Comparison of ENCODE assay signal across 1 cellular context in the genomic region with DNA sequence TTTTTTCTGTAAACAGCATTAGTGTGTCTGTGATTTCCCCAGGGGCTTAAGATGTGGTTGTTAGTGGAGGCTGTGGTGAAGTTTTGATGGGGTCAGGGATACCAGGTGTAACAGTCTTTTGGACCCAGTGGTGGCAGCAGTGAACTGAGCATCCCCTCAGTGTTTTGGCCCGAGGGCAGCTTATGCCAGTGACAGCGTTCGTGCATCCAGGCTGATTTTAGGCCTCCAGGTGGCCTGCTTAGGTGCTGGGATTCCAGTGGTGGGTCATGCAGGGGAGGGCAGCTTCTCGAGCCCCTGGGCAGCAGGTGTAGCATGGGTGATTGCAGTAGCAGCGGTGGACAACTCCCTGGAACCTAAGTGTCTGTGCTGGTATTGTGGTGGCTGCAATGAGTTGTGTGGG.
TF ChIP-seq lines count a peak whose summit lies in the region.

No MANE protein-coding gene starts in this region.

TF ChIP-seq in H1, 55 proteins besides CTCF, POLR2A, EP300 and RAD21:
- TF ChIP-seq TAF7 (optimal IDR thresholded peaks at IDR 0.05; ENCODE audit: borderline replicate concordance, low read depth, low read length) (no peak), ZNF274 (IDR thresholded peaks at IDR 0.05; ENCODE audit: borderline replicate concordance, extremely low read depth, low read length) (no peak), GABPA (IDR thresholded peaks at IDR 0.05; ENCODE audit: borderline replicate concordance, insufficient read depth, low read length) (no peak), BACH1 (IDR thresholded peaks at IDR 0.05; ENCODE audit: low read length) (no peak), NRF1 (IDR thresholded peaks at IDR 0.05; ENCODE audit: low read depth, low read length) (no peak), CHD2 (IDR thresholded peaks at IDR 0.05; ENCODE audit: low read length) (no peak)
TF ChIP-seq in H1: peak in this region for 0.
